30 cellular contexts compared by ENCODE assay signal in genomic region chr11:68948496-68948895, GRCh38. TPM values are rescaled to one million over a fixed set of nuclear protein-coding genes. Genes with fewer than 3 reads are reported as not detected.
"Had no signal": no experiment of that assay in that cellular context is flagged by ENCODE, and none has a peak within 500 bp of the region (broad histone marks: within the 10 kb centered on the region; RNA-seq: fewer than 3 reads in every experiment).

No MANE protein-coding gene starts in this region.

- DNase-seq: activated CD4-positive, alpha-beta T cell treated with anti-CD3 and anti-CD28 coated beads for 36 hours; activated CD4-positive, CD25-positive, alpha-beta regulatory T cell; activated effector memory CD4-positive, alpha-beta T cell treated with anti-CD3 and anti-CD28 coated beads, Interleukin-2, amount 50 U/mL, for 16 hours; activated naive CD4-positive, alpha-beta T cell treated with anti-CD3 and anti-CD28 coated beads, Interleukin-2, amount 10 ng/mL, durations not matched to agents 7 days and 5 days; activated naive CD8-positive, alpha-beta T cell treated with anti-CD3 and anti-CD28 coated beads, Interleukin-2, amount 10 ng/mL, durations not matched to agents 7 days and 5 days; amniotic stem cell; cortex of kidney; hippocampal formation; left cardiac atrium; mammary epithelial cell; midbrain; natural killer cell; small intestine; stimulated activated CD4-positive, alpha-beta T cell treated with anti-CD3 and anti-CD28 coated beads, Interleukin-1b, Interleukin-23, amount 100 ng/mL, for 48 hours; stimulated activated naive CD4-positive, alpha-beta T cell treated with Interleukin-2 at 50 U/mL for 16 hours; transverse colon had no signal

- H3K4me1 Mint-ChIP-seq: activated naive CD8-positive, alpha-beta T cell treated with anti-CD3 and anti-CD28 coated beads, Interleukin-2, amount 10 ng/mL, durations not matched to agents 7 days and 5 days had no signal

- H3K4me3 ChIP-seq: testis, transverse colon had no signal

- H3K9me3 ChIP-seq: testis, transverse colon had no signal

- ATAC-seq: activated CD4-positive, alpha-beta T cell treated with anti-CD3 and anti-CD28 coated beads for 36 hours; left cardiac atrium; natural killer cell; sciatic nerve; SK-N-SH treated with all-trans-retinoic acid at 6 μM for 48 hours had no signal

- H3K27ac Mint-ChIP-seq: activated CD4-positive, alpha-beta T cell treated with anti-CD3 and anti-CD28 coated beads for 36 hours; activated naive CD8-positive, alpha-beta T cell treated with anti-CD3 and anti-CD28 coated beads, Interleukin-2, amount 10 ng/mL, durations not matched to agents 7 days and 5 days; natural killer cell had no signal

- H3K36me3 ChIP-seq: transverse colon had no signal

- H3K4me3 Mint-ChIP-seq: activated CD4-positive, alpha-beta T cell treated with anti-CD3 and anti-CD28 coated beads for 36 hours; activated naive CD4-positive, alpha-beta T cell treated with anti-CD3 and anti-CD28 coated beads, Interleukin-2, amount 10 ng/mL, durations not matched to agents 7 days and 5 days; activated naive CD8-positive, alpha-beta T cell treated with anti-CD3 and anti-CD28 coated beads, Interleukin-2, amount 10 ng/mL, durations not matched to agents 7 days and 5 days; activated T-helper 1 cell treated with anti-CD3 and anti-CD28 coated beads, Interleukin-12 subunit alpha, Interleukin-12 subunit beta, Interleukin-2, Interleukin-4 antibody, amounts not matched to agents 30 ng/mL and 10 ng/mL and 1 ng/mL, durations not matched to agents 14 hours and 24 hours and 36 hours; natural killer cell had no signal

- H3K9me3 Mint-ChIP-seq: activated naive CD4-positive, alpha-beta T cell treated with anti-CD3 and anti-CD28 coated beads, Interleukin-2, amount 10 ng/mL, durations not matched to agents 7 days and 5 days; activated naive CD8-positive, alpha-beta T cell treated with anti-CD3 and anti-CD28 coated beads, Interleukin-2, amount 10 ng/mL, durations not matched to agents 7 days and 5 days; activated T-helper 1 cell treated with anti-CD3 and anti-CD28 coated beads, Interleukin-12 subunit alpha, Interleukin-12 subunit beta, Interleukin-2, Interleukin-4 antibody, amounts not matched to agents 30 ng/mL and 10 ng/mL and 1 ng/mL, durations not matched to agents 14 hours and 24 hours and 36 hours; natural killer cell; T-helper 2 cell treated with Interferon-gamma antibody and Interleukin-4, amounts not matched to agents 5 μg/mL and 100 μg/mL, for 36 hours had no signal

- H3K27me3 Mint-ChIP-seq: activated CD4-positive, alpha-beta T cell treated with anti-CD3 and anti-CD28 coated beads for 36 hours; activated naive CD8-positive, alpha-beta T cell treated with anti-CD3 and anti-CD28 coated beads, Interleukin-2, amount 10 ng/mL, durations not matched to agents 7 days and 5 days had no signal

- H3K27ac ChIP-seq: testis had no signal

- H3K27me3 ChIP-seq: testis, transverse colon had no signal

- H3K36me3 Mint-ChIP-seq: activated naive CD4-positive, alpha-beta T cell treated with anti-CD3 and anti-CD28 coated beads, Interleukin-2, amount 10 ng/mL, durations not matched to agents 7 days and 5 days; activated naive CD8-positive, alpha-beta T cell treated with anti-CD3 and anti-CD28 coated beads, Interleukin-2, amount 10 ng/mL, durations not matched to agents 7 days and 5 days; natural killer cell had no signal

RNA-seq across cellular contexts. Expression of gene MRGPRD, which starts 32.3 kb away (rescaled TPM):
- total RNA-seq: activated CD4-positive, alpha-beta T cell treated with anti-CD3 and anti-CD28 coated beads for 36 hours; activated naive CD8-positive, alpha-beta T cell treated with anti-CD3 and anti-CD28 coated beads, Interleukin-2, amount 10 ng/mL, durations not matched to agents 7 days and 5 days; activated T-helper 1 cell treated with anti-CD3 and anti-CD28 coated beads, Interleukin-12 subunit alpha, Interleukin-12 subunit beta, Interleukin-2, Interleukin-4 antibody, amounts not matched to agents 30 ng/mL and 10 ng/mL and 1 ng/mL, durations not matched to agents 14 hours and 24 hours and 36 hours; astrocyte; chondrocyte; endothelial cell of umbilical vein; left cardiac atrium; liver; mammary epithelial cell; natural killer cell; omental fat pad; posterior vena cava; renal cortical epithelial cell; sciatic nerve; testis; transverse colon had no signal
- polyA plus RNA-seq: endothelial cell of umbilical vein, esophagus, keratinocyte, liver, mammary epithelial cell had no signal
